In genomic region chr9:3820643-3821042, GRCh38 we compare ENCODE assay signal across 30 cellular contexts.
"Had no signal": no experiment of that assay in that cellular context is flagged by ENCODE, and none has a peak within 500 bp of the region (broad histone marks: within the 10 kb centered on the region; RNA-seq: fewer than 3 reads in every experiment).

No MANE protein-coding gene starts in this region.

- H3K4me2 ChIP-seq: SK-N-SH had no signal

- H3K27ac ChIP-seq: cardiac muscle cell, SJSA1 had no signal

- H3K9me3 ChIP-seq: SJSA1, SK-N-SH had no signal

- H3K4me3 ChIP-seq: cardiac muscle cell, SJSA1 had no signal

- H3K27me3 ChIP-seq: cardiac muscle cell, SJSA1 had no signal

- H3K36me3 ChIP-seq: cardiac muscle cell, SJSA1 had no signal

- H3K27ac Mint-ChIP-seq: activated CD4-positive, alpha-beta memory T cell treated with anti-CD3 and anti-CD28 coated beads, Interleukin-2, amount 10 ng/mL, durations not matched to agents 7 days and 5 days; activated CD8-positive, alpha-beta memory T cell treated with anti-CD3 and anti-CD28 coated beads, Interleukin-2, amount 10 ng/mL, durations not matched to agents 7 days and 5 days; activated naive CD4-positive, alpha-beta T cell treated with anti-CD3 and anti-CD28 coated beads, Interleukin-2, amount 10 ng/mL, durations not matched to agents 7 days and 5 days; activated naive CD8-positive, alpha-beta T cell; activated naive CD8-positive, alpha-beta T cell treated with anti-CD3 and anti-CD28 coated beads, Interleukin-2, amount 50 U/mL, for 24 hours; T-helper 1 cell treated with Interleukin-12 subunit alpha and Interleukin-12 subunit beta and Interleukin-4 antibody, amounts not matched to agents 30 μg/mL and 1 μg/mL, for 36 hours; T-helper 2 cell treated with Interferon-gamma antibody and Interleukin-4, amounts not matched to agents 5 μg/mL and 100 μg/mL, for 36 hours had no signal

- H3K4me1 ChIP-seq: SJSA1 had no signal

- FAIRE-seq: TTC549 had no signal

- H3K4me3 Mint-ChIP-seq: activated CD4-positive, alpha-beta memory T cell treated with anti-CD3 and anti-CD28 coated beads, Interleukin-2, amount 10 ng/mL, durations not matched to agents 7 days and 5 days; activated CD8-positive, alpha-beta memory T cell treated with anti-CD3 and anti-CD28 coated beads, Interleukin-2, amount 10 ng/mL, durations not matched to agents 7 days and 5 days; activated naive CD4-positive, alpha-beta T cell treated with anti-CD3 and anti-CD28 coated beads, Interleukin-2, amount 10 ng/mL, durations not matched to agents 7 days and 5 days; activated naive CD8-positive, alpha-beta T cell; activated naive CD8-positive, alpha-beta T cell treated with anti-CD3 and anti-CD28 coated beads, Interleukin-2, amount 50 U/mL, for 24 hours; central memory CD8-positive, alpha-beta T cell; T-helper 1 cell treated with Interleukin-12 subunit alpha and Interleukin-12 subunit beta and Interleukin-4 antibody, amounts not matched to agents 30 μg/mL and 1 μg/mL, for 36 hours; T-helper 2 cell treated with Interferon-gamma antibody and Interleukin-4, amounts not matched to agents 5 μg/mL and 100 μg/mL, for 36 hours had no signal

- ATAC-seq: activated CD8-positive, alpha-beta memory T cell treated with anti-CD3 and anti-CD28 coated beads, Interleukin-2, amount 10 ng/mL, durations not matched to agents 7 days and 5 days; activated naive CD8-positive, alpha-beta T cell treated with anti-CD3 and anti-CD28 coated beads, Interleukin-2, amount 50 U/mL, for 24 hours; Panc1 had no signal

- DNase-seq: activated CD4-positive, alpha-beta memory T cell treated with anti-CD3 and anti-CD28 coated beads, Interleukin-2, amount 10 ng/mL, durations not matched to agents 7 days and 5 days; activated CD4-positive, alpha-beta T cell treated with anti-CD3 and anti-CD28 coated beads, Interleukin-2, amount 50 U/mL, for 1 hour; activated CD8-positive, alpha-beta memory T cell treated with anti-CD3 and anti-CD28 coated beads for 24 hours; activated CD8-positive, alpha-beta memory T cell treated with anti-CD3 and anti-CD28 coated beads, Interleukin-2, amount 10 ng/mL, durations not matched to agents 7 days and 5 days; activated CD8-positive, alpha-beta memory T cell treated with anti-CD3 and anti-CD28 coated beads, Interleukin-2, amount 50 U/mL, for 48 hours; activated effector memory CD4-positive, alpha-beta T cell treated with Interleukin-2 at 50 U/mL for 16 hours; activated naive CD4-positive, alpha-beta T cell treated with anti-CD3 and anti-CD28 coated beads, Interleukin-2, amount 10 ng/mL, durations not matched to agents 7 days and 5 days; activated naive CD8-positive, alpha-beta T cell treated with anti-CD3 and anti-CD28 coated beads, Interleukin-2, amount 50 U/mL, for 24 hours; activated T-cell treated with anti-CD3 and anti-CD28 coated beads, Interleukin-2, amount 50 U/mL, for 48 hours; amniotic stem cell; aorta; NCI-H1092 treated with DMSO at 0.1 percent for 48 hours; NCI-H1417; NCI-H146; NCI-H187; NCI-H2081; NCI-H2171 treated with DMSO at 0.1 percent for 48 hours; NCI-H2227 treated with DMSO at 0.1 percent for 48 hours; NCI-H510A treated with DMSO at 0.1 percent for 48 hours; NCI-H69; SHP77 treated with DMSO at 0.1 percent for 48 hours; SK-N-SH had no signal

- H3K4me1 Mint-ChIP-seq: activated CD4-positive, alpha-beta memory T cell treated with anti-CD3 and anti-CD28 coated beads, Interleukin-2, amount 10 ng/mL, durations not matched to agents 7 days and 5 days; activated CD8-positive, alpha-beta memory T cell treated with anti-CD3 and anti-CD28 coated beads, Interleukin-2, amount 10 ng/mL, durations not matched to agents 7 days and 5 days; activated naive CD4-positive, alpha-beta T cell treated with anti-CD3 and anti-CD28 coated beads, Interleukin-2, amount 10 ng/mL, durations not matched to agents 7 days and 5 days; activated naive CD8-positive, alpha-beta T cell treated with anti-CD3 and anti-CD28 coated beads, Interleukin-2, amount 50 U/mL, for 24 hours; central memory CD8-positive, alpha-beta T cell had no signal

- H3K36me3 Mint-ChIP-seq: activated CD8-positive, alpha-beta memory T cell treated with anti-CD3 and anti-CD28 coated beads, Interleukin-2, amount 10 ng/mL, durations not matched to agents 7 days and 5 days; activated naive CD4-positive, alpha-beta T cell treated with anti-CD3 and anti-CD28 coated beads, Interleukin-2, amount 10 ng/mL, durations not matched to agents 7 days and 5 days; activated naive CD8-positive, alpha-beta T cell had no signal

- H3K9me3 Mint-ChIP-seq: activated CD4-positive, alpha-beta memory T cell treated with anti-CD3 and anti-CD28 coated beads, Interleukin-2, amount 10 ng/mL, durations not matched to agents 7 days and 5 days; activated naive CD4-positive, alpha-beta T cell treated with anti-CD3 and anti-CD28 coated beads, Interleukin-2, amount 10 ng/mL, durations not matched to agents 7 days and 5 days; activated naive CD8-positive, alpha-beta T cell treated with anti-CD3 and anti-CD28 coated beads, Interleukin-2, amount 50 U/mL, for 24 hours; central memory CD8-positive, alpha-beta T cell; T-helper 1 cell treated with Interleukin-12 subunit alpha and Interleukin-12 subunit beta and Interleukin-4 antibody, amounts not matched to agents 30 μg/mL and 1 μg/mL, for 36 hours; T-helper 2 cell treated with Interferon-gamma antibody and Interleukin-4, amounts not matched to agents 5 μg/mL and 100 μg/mL, for 36 hours had no signal

- H3K9ac ChIP-seq: SK-N-SH had no signal
